13 cellular contexts compared by ENCODE assay signal in the genomic region with DNA sequence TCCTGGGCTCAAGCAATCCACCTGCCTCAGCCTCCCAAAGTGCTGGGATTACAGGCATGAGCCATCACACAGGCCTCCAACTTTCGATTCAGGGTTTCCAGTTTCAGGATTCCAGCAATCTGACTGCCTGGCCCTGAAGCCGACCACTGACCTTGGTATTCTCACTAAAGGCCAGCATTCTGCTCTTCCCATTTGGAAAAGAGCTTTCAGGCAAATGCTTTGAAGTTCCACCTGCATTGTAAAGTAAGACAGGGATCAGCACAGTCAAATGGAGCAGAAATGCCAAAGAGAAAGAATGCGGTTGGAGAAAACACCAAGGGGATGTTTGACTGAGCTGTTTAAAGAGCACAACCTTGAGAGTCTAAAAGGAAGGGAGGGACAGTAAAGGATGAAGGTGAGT.
DNase-seq lines count a peak whose midpoint lies in the region; ATAC-seq and TF ChIP-seq lines count a peak whose summit lies in the region.
"Had no signal": no experiment of that assay in that cellular context is flagged by ENCODE, and none has a peak within 500 bp of the region (broad histone marks: within the 10 kb centered on the region; RNA-seq: fewer than 3 reads in every experiment).

No MANE protein-coding gene starts in this region.

- POLR2A ChIA-PET in activated CD4-positive, alpha-beta T cell treated with anti-CD3 and anti-CD28 coated beads for 36 hours (lab: Charles Lee), result interaction anchor here (0.5 to 0.6 kb wide), 2 partner anchors 79 to 874 kb away, joined by 3 read pairs; no protein-coding TSS in a partner anchor

- H3K4me1 ChIP-seq in right lobe of liver, result peaks cover 0 to 10% (median 0%) of the 10 kb centered on the region in 4 donors

- no peak for TF ChIP-seq POLR2A in right lobe of liver (IDR thresholded peaks at IDR 0.05)

- CTCF ChIA-PET in activated CD4-positive, alpha-beta T cell treated with anti-CD3 and anti-CD28 coated beads for 36 hours (lab: Charles Lee), result interaction anchor here (1.0 to 2.6 kb wide), 7 partner anchors 9 to 203 kb away, joined by 3 to 9 read pairs (median 6); no protein-coding TSS in a partner anchor

- no peak for TF ChIP-seq CTCF in right lobe of liver (IDR thresholded peaks at IDR 0.05)

- H3K9me3 Mint-ChIP-seq in activated CD4-positive, alpha-beta T cell treated with anti-CD3 and anti-CD28 coated beads for 36 hours (ENCODE audit: low read depth), result no peaks in the 10 kb centered on the region
- H3K9me3 Mint-ChIP-seq in activated T-helper 17 cell treated with anti-CD3 and anti-CD28 coated beads, Interleukin-2, amount 50 U/mL, for 72 hours, result no peaks in the 10 kb centered on the region
- H3K9me3 Mint-ChIP-seq: activated B cell treated with CpG ODN at 0.5 μM for 24 hours had no signal

- no peaks in the 10 kb centered on the region for H3K36me3 Mint-ChIP-seq in activated CD4-positive, alpha-beta T cell treated with anti-CD3 and anti-CD28 coated beads for 36 hours (ENCODE audit: low read depth)
- no peaks in the 10 kb centered on the region for H3K36me3 Mint-ChIP-seq in activated T-helper 17 cell treated with anti-CD3 and anti-CD28 coated beads, Interleukin-2, amount 50 U/mL, for 72 hours (ENCODE audit: low read depth)

- 92% methylated on average over 3 of the region's 3 CpGs for WGBS in right lobe of liver (ENCODE audit: insufficient coverage, low coverage, low lambda C conversion rate, missing lambda C conversion rate)

- peak overlapping the region; percentile 27 for H3K4me3 Mint-ChIP-seq in activated CD4-positive, alpha-beta T cell treated with anti-CD3 and anti-CD28 coated beads for 36 hours
- H3K4me3 Mint-ChIP-seq in activated T-helper 17 cell treated with anti-CD3 and anti-CD28 coated beads, Interleukin-2, amount 50 U/mL, for 72 hours, result peak overlapping the region; percentile 67
- H3K4me3 Mint-ChIP-seq: activated B cell treated with CpG ODN at 0.5 μM for 24 hours had no signal

- DNase-seq in activated CD4-positive, alpha-beta T cell treated with anti-CD3 and anti-CD28 coated beads for 36 hours, result no peak
- no peak for DNase-seq in activated CD4-positive, alpha-beta T cell treated with anti-CD3 and anti-CD28 coated beads, Interleukin-2, amount 50 U/mL, for 1 hour
- no peak for DNase-seq in right lobe of liver
- DNase-seq in RPMI8226, result no peak
- DNase-seq in stimulated activated CD4-positive, alpha-beta T cell treated with anti-CD3 and anti-CD28 coated beads, Interleukin-4, amount 100 ng/mL, for 24 hours, result no peak
- DNase-seq in dermis blood vessel endothelial cell, result no peak
- DNase-seq: activated B cell treated with CpG ODN at 0.5 μM for 24 hours, activated gamma-delta T cell treated with Interleukin-2 at 50 U/mL for 16 hours, NCI-H187, NCI-H774 had no signal

- H3K27me3 Mint-ChIP-seq in activated CD4-positive, alpha-beta T cell treated with anti-CD3 and anti-CD28 coated beads for 36 hours, result no peaks in the 10 kb centered on the region
- H3K27me3 Mint-ChIP-seq in activated T-helper 17 cell treated with anti-CD3 and anti-CD28 coated beads, Interleukin-2, amount 50 U/mL, for 72 hours, result no peaks in the 10 kb centered on the region

- H3K4me1 Mint-ChIP-seq in activated CD4-positive, alpha-beta T cell treated with anti-CD3 and anti-CD28 coated beads for 36 hours, result peaks cover 26% of the 10 kb centered on the region
- H3K4me1 Mint-ChIP-seq in activated T-helper 17 cell treated with anti-CD3 and anti-CD28 coated beads, Interleukin-2, amount 50 U/mL, for 72 hours, result peaks cover 20% of the 10 kb centered on the region

- H3K4me3 ChIP-seq in right lobe of liver, result no peak overlapping the region

- ATAC-seq in activated CD4-positive, alpha-beta T cell treated with anti-CD3 and anti-CD28 coated beads for 36 hours, result no peak
- ATAC-seq in activated T-helper 17 cell treated with anti-CD3 and anti-CD28 coated beads, Interleukin-2, amount 50 U/mL, for 72 hours (replicated peaks), result no peak
- no peak for ATAC-seq in right lobe of liver

- H3K27ac ChIP-seq in right lobe of liver, result peak overlapping the region in 2 of 3 donors; percentile 21 to 28
- H3K27ac ChIP-seq in temporal lobe (ENCODE audit: low read depth, low read length), result peak overlapping the region; percentile 58
- H3K27ac ChIP-seq: KMS-11 had no signal

- no peaks in the 10 kb centered on the region for H3K36me3 ChIP-seq in right lobe of liver

- intact Hi-C loops in activated CD4-positive, alpha-beta T cell treated with anti-CD3 and anti-CD28 coated beads for 36 hours (cut with DNase I, micrococcal nuclease), result loop anchor here in 1 of 2 experiments (2.0 kb wide), 1 partner anchor 58 kb away; no protein-coding TSS in a partner anchor
- intact Hi-C loops in right lobe of liver (cut with DNase I), result no loop called here

- H3K27ac Mint-ChIP-seq in activated CD4-positive, alpha-beta T cell treated with anti-CD3 and anti-CD28 coated beads for 36 hours, result peak overlapping the region; percentile 89
- peak overlapping the region; percentile 76 for H3K27ac Mint-ChIP-seq in activated T-helper 17 cell treated with anti-CD3 and anti-CD28 coated beads, Interleukin-2, amount 50 U/mL, for 72 hours
- H3K27ac Mint-ChIP-seq: activated B cell treated with CpG ODN at 0.5 μM for 24 hours had no signal

- H3K9me3 ChIP-seq in right lobe of liver, result no peaks in the 10 kb centered on the region

- no peaks in the 10 kb centered on the region for H3K27me3 ChIP-seq in right lobe of liver
